In the genomic region with DNA sequence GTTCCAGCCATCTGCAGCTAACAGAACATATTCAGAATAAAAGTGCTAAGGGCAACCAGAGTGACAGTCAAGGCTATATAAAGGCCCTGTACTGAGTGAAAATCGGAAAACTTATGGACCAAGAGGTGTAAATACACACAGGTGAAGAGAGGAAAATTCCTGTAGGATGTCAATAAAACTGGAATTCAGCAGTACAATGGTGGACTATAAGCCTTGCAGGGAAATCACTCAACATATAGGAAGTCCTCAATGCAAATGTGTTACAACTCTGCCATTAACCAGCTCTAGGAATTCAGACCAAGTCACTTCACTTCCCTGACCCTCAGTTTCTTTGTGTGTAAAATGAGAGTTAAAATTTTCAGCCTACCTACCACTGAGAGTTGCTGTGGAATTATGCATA, we compare ENCODE assay signal across 1 cellular context.
TF ChIP-seq lines count a peak whose summit lies in the region.

No MANE protein-coding gene starts in this region.

TF ChIP-seq in HepG2, 621 proteins besides CTCF, POLR2A, EP300 and RAD21 (continued from another document):
- TF ChIP-seq, protein P1, sequence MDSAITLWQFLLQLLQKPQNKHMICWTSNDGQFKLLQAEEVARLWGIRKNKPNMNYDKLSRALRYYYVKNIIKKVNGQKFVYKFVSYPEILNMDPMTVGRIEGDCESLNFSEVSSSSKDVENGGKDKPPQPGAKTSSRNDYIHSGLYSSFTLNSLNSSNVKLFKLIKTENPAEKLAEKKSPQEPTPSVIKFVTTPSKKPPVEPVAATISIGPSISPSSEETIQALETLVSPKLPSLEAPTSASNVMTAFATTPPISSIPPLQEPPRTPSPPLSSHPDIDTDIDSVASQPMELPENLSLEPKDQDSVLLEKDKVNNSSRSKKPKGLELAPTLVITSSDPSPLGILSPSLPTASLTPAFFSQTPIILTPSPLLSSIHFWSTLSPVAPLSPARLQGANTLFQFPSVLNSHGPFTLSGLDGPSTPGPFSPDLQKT (CRISPR knock-in tag; IDR thresholded peaks at IDR 0.05; ENCODE audit: borderline replicate concordance), result no peak
- TF ChIP-seq SRY (CRISPR knock-in tag; IDR thresholded peaks at IDR 0.05) (no peak), KDM4B (CRISPR knock-in tag; IDR thresholded peaks at IDR 0.05) (no peak), DNMT3B (CRISPR knock-in tag; conservative IDR thresholded peaks at IDR 0.05) (no peak), ZNF558 (CRISPR knock-in tag; IDR thresholded peaks at IDR 0.05; ENCODE audit: borderline replicate concordance) (no peak), PAWR (CRISPR knock-in tag; IDR thresholded peaks at IDR 0.05; ENCODE audit: borderline replicate concordance) (no peak), NCOA2 (CRISPR knock-in tag; IDR thresholded peaks at IDR 0.05) (peak; percentile 44; the same call in 1 of the 2 replicates), MATR3 (CRISPR knock-in tag; IDR thresholded peaks at IDR 0.05) (no peak), ATAD3A (CRISPR knock-in tag; IDR thresholded peaks at IDR 0.05) (no peak), ZNF337 (CRISPR knock-in tag; IDR thresholded peaks at IDR 0.05; ENCODE audit: borderline replicate concordance, low read depth) (no peak), ZNF282 (IDR thresholded peaks at IDR 0.05; ENCODE audit: partially characterized antibody) (no peak), ZNF10 (CRISPR knock-in tag; IDR thresholded peaks at IDR 0.05; ENCODE audit: borderline replicate concordance, low read depth) (no peak), NFE2 (CRISPR knock-in tag; IDR thresholded peaks at IDR 0.05) (no peak)
- TF ChIP-seq, protein P2, sequence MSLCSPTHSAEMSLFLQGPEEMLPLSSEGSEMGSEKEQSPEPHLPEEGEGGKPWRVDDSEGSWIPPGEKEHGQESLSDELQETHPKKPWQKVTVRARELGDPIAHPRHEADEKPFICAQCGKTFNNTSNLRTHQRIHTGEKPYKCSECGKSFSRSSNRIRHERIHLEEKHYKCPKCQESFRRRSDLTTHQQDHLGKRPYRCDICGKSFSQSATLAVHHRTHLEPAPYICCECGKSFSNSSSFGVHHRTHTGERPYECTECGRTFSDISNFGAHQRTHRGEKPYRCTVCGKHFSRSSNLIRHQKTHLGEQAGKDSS (CRISPR knock-in tag; IDR thresholded peaks at IDR 0.05; ENCODE audit: borderline replicate concordance, low read depth), result no peak
- TF ChIP-seq, protein P3, sequence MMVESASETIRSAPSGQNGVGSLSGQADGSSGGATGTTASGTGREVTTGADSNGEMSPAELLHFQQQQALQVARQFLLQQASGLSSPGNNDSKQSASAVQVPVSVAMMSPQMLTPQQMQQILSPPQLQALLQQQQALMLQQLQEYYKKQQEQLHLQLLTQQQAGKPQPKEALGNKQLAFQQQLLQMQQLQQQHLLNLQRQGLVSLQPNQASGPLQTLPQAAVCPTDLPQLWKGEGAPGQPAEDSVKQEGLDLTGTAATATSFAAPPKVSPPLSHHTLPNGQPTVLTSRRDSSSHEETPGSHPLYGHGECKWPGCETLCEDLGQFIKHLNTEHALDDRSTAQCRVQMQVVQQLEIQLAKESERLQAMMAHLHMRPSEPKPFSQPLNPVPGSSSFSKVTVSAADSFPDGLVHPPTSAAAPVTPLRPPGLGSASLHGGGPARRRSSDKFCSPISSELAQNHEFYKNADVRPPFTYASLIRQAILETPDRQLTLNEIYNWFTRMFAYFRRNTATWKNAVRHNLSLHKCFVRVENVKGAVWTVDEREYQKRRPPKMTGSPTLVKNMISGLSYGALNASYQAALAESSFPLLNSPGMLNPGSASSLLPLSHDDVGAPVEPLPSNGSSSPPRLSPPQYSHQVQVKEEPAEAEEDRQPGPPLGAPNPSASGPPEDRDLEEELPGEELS (CRISPR knock-in tag; IDR thresholded peaks at IDR 0.05), result peak; percentile 64
- TF ChIP-seq, protein P4, sequence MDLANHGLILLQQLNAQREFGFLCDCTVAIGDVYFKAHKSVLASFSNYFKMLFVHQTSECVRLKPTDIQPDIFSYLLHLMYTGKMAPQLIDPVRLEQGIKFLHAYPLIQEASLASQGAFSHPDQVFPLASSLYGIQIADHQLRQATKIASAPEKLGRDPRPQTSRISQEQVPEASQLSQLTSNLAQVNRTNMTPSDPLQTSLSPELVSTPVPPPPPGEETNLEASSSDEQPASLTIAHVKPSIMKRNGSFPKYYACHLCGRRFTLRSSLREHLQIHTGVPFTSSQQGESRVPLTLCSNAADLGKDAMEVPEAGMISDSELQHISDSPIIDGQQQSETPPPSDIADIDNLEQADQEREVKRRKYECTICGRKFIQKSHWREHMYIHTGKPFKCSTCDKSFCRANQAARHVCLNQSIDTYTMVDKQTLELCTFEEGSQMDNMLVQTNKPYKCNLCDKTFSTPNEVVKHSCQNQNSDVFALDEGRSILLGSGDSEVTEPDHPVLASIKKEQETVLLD (CRISPR knock-in tag; IDR thresholded peaks at IDR 0.05; ENCODE audit: low read depth), result no peak
- TF ChIP-seq, protein P5, sequence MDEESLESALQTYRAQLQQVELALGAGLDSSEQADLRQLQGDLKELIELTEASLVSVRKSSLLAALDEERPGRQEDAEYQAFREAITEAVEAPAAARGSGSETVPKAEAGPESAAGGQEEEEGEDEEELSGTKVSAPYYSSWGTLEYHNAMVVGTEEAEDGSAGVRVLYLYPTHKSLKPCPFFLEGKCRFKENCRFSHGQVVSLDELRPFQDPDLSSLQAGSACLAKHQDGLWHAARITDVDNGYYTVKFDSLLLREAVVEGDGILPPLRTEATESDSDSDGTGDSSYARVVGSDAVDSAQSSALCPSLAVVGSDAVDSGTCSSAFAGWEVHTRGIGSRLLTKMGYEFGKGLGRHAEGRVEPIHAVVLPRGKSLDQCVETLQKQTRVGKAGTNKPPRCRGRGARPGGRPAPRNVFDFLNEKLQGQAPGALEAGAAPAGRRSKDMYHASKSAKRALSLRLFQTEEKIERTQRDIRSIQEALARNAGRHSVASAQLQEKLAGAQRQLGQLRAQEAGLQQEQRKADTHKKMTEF (CRISPR knock-in tag; IDR thresholded peaks at IDR 0.05), result no peak
TF ChIP-seq in HepG2: peak in this region for 26.
